ENCODE assay signal across 1 cellular context in the genomic region with DNA sequence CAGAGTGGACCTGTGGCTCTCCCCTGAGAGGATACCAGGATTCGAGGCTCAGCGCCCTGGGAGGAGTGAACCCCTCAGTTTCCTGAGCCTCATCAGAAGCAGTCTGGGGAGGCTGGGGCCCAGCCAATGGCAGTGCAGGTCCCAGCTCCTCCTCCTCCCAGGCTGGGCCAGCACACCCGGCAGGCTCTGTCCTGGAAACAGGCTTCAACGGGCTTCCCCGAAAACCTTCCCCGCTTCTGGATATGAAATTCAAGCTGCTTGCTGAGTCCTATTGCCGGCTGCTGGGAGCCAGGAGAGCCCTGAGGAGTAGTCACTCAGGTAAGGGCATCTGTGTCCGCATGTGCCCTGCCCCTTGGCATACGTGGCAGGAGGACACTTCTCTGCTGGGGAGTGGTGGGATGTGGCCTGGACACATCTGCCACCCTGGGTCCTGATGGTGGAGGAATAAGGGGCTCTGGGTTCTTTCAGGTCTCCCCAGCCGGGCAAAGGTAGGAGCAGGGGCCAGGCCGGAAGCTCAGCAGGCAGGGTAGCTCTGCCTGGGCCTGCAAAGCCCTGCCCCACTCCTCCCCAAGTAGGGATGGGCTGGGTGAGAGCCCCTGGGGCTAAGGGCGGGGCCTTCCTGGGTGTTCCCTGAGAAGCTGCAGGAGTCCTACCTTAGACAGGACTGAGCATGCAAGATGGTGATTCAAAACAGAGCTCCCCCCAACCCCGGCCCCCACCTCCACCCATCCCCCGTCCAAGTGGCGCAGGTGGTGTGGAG.
TF ChIP-seq lines count a peak whose summit lies in the region.

A gene (plus strand): TSS at position 170 of the 760 bp plus-strand sequence. CDS start 2,284 bp downstream, outside the sequence.

TF ChIP-seq in GM23338, 12 proteins besides CTCF, POLR2A, EP300 and RAD21:
- no peak for TF ChIP-seq POLR2AphosphoS5 (IDR thresholded peaks at IDR 0.05; ENCODE audit: low read depth)
- TF ChIP-seq, protein P1, sequence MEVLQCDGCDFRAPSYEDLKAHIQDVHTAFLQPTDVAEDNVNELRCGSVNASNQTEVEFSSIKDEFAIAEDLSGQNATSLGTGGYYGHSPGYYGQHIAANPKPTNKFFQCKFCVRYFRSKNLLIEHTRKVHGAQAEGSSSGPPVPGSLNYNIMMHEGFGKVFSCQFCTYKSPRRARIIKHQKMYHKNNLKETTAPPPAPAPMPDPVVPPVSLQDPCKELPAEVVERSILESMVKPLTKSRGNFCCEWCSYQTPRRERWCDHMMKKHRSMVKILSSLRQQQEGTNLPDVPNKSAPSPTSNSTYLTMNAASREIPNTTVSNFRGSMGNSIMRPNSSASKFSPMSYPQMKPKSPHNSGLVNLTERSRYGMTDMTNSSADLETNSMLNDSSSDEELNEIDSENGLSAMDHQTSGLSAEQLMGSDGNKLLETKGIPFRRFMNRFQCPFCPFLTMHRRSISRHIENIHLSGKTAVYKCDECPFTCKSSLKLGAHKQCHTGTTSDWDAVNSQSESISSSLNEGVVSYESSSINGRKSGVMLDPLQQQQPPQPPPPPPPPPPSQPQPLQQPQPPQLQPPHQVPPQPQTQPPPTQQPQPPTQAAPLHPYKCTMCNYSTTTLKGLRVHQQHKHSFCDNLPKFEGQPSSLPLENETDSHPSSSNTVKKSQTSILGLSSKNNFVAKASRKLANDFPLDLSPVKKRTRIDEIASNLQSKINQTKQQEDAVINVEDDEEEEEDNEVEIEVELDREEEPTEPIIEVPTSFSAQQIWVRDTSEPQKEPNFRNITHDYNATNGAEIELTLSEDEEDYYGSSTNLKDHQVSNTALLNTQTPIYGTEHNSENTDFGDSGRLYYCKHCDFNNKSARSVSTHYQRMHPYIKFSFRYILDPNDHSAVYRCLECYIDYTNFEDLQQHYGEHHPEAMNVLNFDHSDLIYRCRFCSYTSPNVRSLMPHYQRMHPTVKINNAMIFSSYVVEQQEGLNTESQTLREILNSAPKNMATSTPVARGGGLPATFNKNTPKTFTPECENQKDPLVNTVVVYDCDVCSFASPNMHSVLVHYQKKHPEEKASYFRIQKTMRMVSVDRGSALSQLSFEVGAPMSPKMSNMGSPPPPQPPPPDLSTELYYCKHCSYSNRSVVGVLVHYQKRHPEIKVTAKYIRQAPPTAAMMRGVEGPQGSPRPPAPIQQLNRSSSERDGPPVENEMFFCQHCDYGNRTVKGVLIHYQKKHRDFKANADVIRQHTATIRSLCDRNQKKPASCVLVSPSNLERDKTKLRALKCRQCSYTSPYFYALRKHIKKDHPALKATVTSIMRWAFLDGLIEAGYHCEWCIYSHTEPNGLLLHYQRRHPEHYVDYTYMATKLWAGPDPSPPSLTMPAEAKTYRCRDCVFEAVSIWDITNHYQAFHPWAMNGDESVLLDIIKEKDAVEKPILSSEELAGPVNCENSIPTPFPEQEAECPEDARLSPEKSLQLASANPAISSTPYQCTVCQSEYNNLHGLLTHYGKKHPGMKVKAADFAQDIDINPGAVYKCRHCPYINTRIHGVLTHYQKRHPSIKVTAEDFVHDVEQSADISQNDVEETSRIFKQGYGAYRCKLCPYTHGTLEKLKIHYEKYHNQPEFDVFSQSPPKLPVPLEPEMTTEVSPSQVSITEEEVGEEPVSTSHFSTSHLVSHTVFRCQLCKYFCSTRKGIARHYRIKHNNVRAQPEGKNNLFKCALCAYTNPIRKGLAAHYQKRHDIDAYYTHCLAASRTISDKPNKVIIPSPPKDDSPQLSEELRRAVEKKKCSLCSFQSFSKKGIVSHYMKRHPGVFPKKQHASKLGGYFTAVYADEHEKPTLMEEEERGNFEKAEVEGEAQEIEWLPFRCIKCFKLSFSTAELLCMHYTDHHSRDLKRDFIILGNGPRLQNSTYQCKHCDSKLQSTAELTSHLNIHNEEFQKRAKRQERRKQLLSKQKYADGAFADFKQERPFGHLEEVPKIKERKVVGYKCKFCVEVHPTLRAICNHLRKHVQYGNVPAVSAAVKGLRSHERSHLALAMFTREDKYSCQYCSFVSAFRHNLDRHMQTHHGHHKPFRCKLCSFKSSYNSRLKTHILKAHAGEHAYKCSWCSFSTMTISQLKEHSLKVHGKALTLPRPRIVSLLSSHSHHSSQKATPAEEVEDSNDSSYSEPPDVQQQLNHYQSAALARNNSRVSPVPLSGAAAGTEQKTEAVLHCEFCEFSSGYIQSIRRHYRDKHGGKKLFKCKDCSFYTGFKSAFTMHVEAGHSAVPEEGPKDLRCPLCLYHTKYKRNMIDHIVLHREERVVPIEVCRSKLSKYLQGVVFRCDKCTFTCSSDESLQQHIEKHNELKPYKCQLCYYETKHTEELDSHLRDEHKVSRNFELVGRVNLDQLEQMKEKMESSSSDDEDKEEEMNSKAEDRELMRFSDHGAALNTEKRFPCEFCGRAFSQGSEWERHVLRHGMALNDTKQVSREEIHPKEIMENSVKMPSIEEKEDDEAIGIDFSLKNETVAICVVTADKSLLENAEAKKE (CRISPR knock-in tag; IDR thresholded peaks at IDR 0.05), result no peak
- no peak for TF ChIP-seq STAT1 (IDR thresholded peaks at IDR 0.05; ENCODE audit: unreplicated experiment)
- TF ChIP-seq NANOG (IDR thresholded peaks at IDR 0.05; ENCODE audit: borderline replicate concordance), result no peak
- TF ChIP-seq, protein P2, sequence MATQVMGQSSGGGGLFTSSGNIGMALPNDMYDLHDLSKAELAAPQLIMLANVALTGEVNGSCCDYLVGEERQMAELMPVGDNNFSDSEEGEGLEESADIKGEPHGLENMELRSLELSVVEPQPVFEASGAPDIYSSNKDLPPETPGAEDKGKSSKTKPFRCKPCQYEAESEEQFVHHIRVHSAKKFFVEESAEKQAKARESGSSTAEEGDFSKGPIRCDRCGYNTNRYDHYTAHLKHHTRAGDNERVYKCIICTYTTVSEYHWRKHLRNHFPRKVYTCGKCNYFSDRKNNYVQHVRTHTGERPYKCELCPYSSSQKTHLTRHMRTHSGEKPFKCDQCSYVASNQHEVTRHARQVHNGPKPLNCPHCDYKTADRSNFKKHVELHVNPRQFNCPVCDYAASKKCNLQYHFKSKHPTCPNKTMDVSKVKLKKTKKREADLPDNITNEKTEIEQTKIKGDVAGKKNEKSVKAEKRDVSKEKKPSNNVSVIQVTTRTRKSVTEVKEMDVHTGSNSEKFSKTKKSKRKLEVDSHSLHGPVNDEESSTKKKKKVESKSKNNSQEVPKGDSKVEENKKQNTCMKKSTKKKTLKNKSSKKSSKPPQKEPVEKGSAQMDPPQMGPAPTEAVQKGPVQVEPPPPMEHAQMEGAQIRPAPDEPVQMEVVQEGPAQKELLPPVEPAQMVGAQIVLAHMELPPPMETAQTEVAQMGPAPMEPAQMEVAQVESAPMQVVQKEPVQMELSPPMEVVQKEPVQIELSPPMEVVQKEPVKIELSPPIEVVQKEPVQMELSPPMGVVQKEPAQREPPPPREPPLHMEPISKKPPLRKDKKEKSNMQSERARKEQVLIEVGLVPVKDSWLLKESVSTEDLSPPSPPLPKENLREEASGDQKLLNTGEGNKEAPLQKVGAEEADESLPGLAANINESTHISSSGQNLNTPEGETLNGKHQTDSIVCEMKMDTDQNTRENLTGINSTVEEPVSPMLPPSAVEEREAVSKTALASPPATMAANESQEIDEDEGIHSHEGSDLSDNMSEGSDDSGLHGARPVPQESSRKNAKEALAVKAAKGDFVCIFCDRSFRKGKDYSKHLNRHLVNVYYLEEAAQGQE (IDR thresholded peaks at IDR 0.05; ENCODE audit: unreplicated experiment), result no peak
- no peak for TF ChIP-seq CREB1 (CRISPR knock-in tag; IDR thresholded peaks at IDR 0.05; ENCODE audit: low read depth)
- no peak for TF ChIP-seq JUNB (IDR thresholded peaks at IDR 0.05; ENCODE audit: unreplicated experiment)
- TF ChIP-seq EZH2 (IDR thresholded peaks at IDR 0.05; ENCODE audit: low read depth, unreplicated experiment), result no peak
- TF ChIP-seq, protein P3, sequence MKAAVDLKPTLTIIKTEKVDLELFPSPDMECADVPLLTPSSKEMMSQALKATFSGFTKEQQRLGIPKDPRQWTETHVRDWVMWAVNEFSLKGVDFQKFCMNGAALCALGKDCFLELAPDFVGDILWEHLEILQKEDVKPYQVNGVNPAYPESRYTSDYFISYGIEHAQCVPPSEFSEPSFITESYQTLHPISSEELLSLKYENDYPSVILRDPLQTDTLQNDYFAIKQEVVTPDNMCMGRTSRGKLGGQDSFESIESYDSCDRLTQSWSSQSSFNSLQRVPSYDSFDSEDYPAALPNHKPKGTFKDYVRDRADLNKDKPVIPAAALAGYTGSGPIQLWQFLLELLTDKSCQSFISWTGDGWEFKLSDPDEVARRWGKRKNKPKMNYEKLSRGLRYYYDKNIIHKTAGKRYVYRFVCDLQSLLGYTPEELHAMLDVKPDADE (IDR thresholded peaks at IDR 0.05), result no peak
- no peak for TF ChIP-seq ZNF114 (CRISPR knock-in tag; IDR thresholded peaks at IDR 0.05)
